In the genomic region with DNA sequence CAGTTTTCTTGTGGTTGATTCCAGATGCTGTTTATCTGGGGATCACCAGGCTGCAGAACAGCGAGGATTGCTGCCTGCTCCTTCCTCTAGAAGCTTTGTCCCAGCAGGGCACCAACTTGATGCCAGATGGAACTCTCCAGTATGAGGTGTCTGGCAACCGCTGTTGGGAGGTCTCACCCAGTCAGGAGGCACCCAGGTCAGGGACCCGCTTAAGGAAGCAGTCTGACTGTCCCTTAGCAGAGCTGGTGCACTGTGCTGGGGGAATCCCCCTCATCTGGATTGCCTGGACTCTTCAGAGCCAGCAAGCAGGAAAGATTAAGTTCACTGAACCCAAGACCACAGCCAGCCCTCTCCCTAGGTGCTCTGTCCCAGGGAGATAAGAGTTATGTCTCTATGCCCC, we compare ENCODE assay signal across 9 cellular contexts.
"Had no signal": no experiment of that assay in that cellular context is flagged by ENCODE, and none has a peak within 500 bp of the region (broad histone marks: within the 10 kb centered on the region; RNA-seq: fewer than 3 reads in every experiment).

No MANE protein-coding gene starts in this region.

- H3K9me3 ChIP-seq: HAP-1 had no signal

- H3K36me3 ChIP-seq: HAP-1 had no signal

- H3K4me3 ChIP-seq: GM23248, HAP-1 had no signal

- H3K27me3 Mint-ChIP-seq: IgD-negative memory B cell had no signal

- H3K4me3 Mint-ChIP-seq: HFFc6, IgD-negative memory B cell had no signal

- H3K9ac ChIP-seq: GM23248 had no signal

- DNase-seq: GM23248, GOT3, H7, HFFc6 had no signal

- H3K27ac ChIP-seq: GM23248, HL-60 had no signal

- ATAC-seq: HCT116, HepG2 had no signal

- H3K27ac Mint-ChIP-seq: HFFc6, IgD-negative memory B cell had no signal

- H2AFZ ChIP-seq: GM23248 had no signal

- H3K4me1 Mint-ChIP-seq: IgD-negative memory B cell had no signal
